17 cellular contexts compared by ENCODE assay signal in genomic region chr12:66143868-66144267, GRCh38.
"Had no signal": no experiment of that assay in that cellular context is flagged by ENCODE, and none has a peak within 500 bp of the region (broad histone marks: within the 10 kb centered on the region; RNA-seq: fewer than 3 reads in every experiment).

No MANE protein-coding gene starts in this region.

- H3K27ac ChIP-seq: testis had no signal

- H3K27ac Mint-ChIP-seq: activated naive CD4-positive, alpha-beta T cell treated with anti-CD3 and anti-CD28 coated beads, Interleukin-2, amount 10 ng/mL, durations not matched to agents 7 days and 5 days had no signal

- H3K36me3 ChIP-seq: adrenal gland had no signal

- H3K4me3 ChIP-seq: adrenal gland, body of pancreas, dorsolateral prefrontal cortex, testis had no signal

- H3K4me3 Mint-ChIP-seq: activated CD4-positive, alpha-beta memory T cell treated with anti-CD3 and anti-CD28 coated beads, Interleukin-2, amount 10 ng/mL, durations not matched to agents 7 days and 5 days; activated naive CD4-positive, alpha-beta T cell treated with anti-CD3 and anti-CD28 coated beads, Interleukin-2, amount 10 ng/mL, durations not matched to agents 7 days and 5 days; memory B cell; stimulated activated naive CD8-positive, alpha-beta T cell treated with anti-CD3 and anti-CD28 coated beads, Interleukin-15, amount 100 ng/mL, for 72 hours had no signal

- DNase-seq: activated CD4-positive, alpha-beta memory T cell treated with anti-CD3 and anti-CD28 coated beads, Interleukin-2, amount 10 ng/mL, durations not matched to agents 7 days and 5 days; activated CD4-positive, alpha-beta T cell treated with anti-CD3 and anti-CD28 coated beads for 1 hour; activated CD8-positive, alpha-beta memory T cell treated with anti-CD3 and anti-CD28 coated beads, Interleukin-2, amount 50 U/mL, for 48 hours; activated naive CD4-positive, alpha-beta T cell treated with anti-CD3 and anti-CD28 coated beads, Interleukin-2, amount 10 ng/mL, durations not matched to agents 7 days and 5 days; adrenal gland; body of pancreas; cerebellar nuclear complex; dorsolateral prefrontal cortex; left colon; stimulated activated CD4-positive, alpha-beta T cell treated with anti-CD3 and anti-CD28 coated beads, Interleukin-15, amount 100 ng/mL, for 24 hours; stimulated activated CD4-positive, alpha-beta T cell treated with anti-CD3 and anti-CD28 coated beads, Interleukin-4, amount 100 ng/mL, for 24 hours; stimulated activated naive CD8-positive, alpha-beta T cell treated with anti-CD3 and anti-CD28 coated beads, Interleukin-15, amount 100 ng/mL, for 72 hours; SW 1271; T-helper 9 cell; testis had no signal

- H3K27me3 Mint-ChIP-seq: activated CD4-positive, alpha-beta memory T cell treated with anti-CD3 and anti-CD28 coated beads, Interleukin-2, amount 10 ng/mL, durations not matched to agents 7 days and 5 days; activated naive CD4-positive, alpha-beta T cell treated with anti-CD3 and anti-CD28 coated beads, Interleukin-2, amount 10 ng/mL, durations not matched to agents 7 days and 5 days; memory B cell; stimulated activated naive CD8-positive, alpha-beta T cell treated with anti-CD3 and anti-CD28 coated beads, Interleukin-15, amount 100 ng/mL, for 72 hours had no signal

- ATAC-seq: body of pancreas; esophagus mucosa; left colon; stimulated activated naive CD8-positive, alpha-beta T cell treated with anti-CD3 and anti-CD28 coated beads, Interleukin-15, amount 100 ng/mL, for 72 hours had no signal

- H3K4me1 ChIP-seq: testis had no signal

- H3K27me3 ChIP-seq: adrenal gland, body of pancreas, dorsolateral prefrontal cortex, testis had no signal

- H3K9me3 ChIP-seq: testis had no signal
